ENCODE assay signal across 4 cellular contexts in the genomic region with DNA sequence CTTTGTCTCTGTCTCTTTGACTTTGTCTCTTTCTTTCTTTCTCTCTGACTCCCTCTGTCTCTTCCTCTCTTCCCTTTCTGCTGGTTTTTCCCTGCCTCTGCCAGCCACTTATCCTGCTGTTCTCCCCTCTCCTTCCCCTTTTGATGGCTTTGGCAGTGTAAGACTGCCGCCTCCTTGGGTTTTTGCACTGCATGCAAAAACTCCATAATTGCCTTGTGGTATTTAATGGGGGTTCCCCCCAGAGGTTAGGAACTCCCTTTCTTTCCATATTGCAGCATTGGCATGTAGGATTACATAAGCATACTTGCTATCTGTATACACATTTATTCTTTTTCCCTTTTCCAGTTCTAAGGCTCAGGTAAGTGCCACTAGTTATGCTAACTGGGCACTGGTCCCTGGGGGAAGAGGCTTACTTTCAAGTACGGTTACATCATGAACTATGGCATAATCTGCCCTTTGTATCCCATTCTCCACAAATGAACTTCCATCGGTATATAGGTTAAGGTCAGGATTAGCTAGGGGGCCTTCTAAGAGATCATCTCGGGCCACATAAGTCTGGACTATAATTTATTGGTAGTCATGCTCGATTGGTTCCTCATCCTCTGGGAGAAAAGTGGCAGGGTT. TPM values are rescaled to one million over a fixed set of nuclear protein-coding genes. Genes with fewer than 3 reads are reported as not detected.
"Had no signal": no experiment of that assay in that cellular context is flagged by ENCODE, and none has a peak within 500 bp of the region (broad histone marks: within the 10 kb centered on the region; RNA-seq: fewer than 3 reads in every experiment).

No MANE protein-coding gene starts in this region.

RNA-seq across cellular contexts. Expression of a gene that starts 20.3 kb away (rescaled TPM):
- total RNA-seq: activated T-cell treated with anti-CD3 and anti-CD28 coated beads, Interleukin-2, amount 50 U/mL, for 4 hours; epithelial cell of proximal tubule; fibroblast of lung; glomerular endothelial cell had no signal
- polyA plus RNA-seq: fibroblast of lung had no signal

RNA-seq across cellular contexts. Expression of a gene that starts 31.7 kb away (rescaled TPM):
- total RNA-seq: activated T-cell treated with anti-CD3 and anti-CD28 coated beads, Interleukin-2, amount 50 U/mL, for 4 hours; epithelial cell of proximal tubule had no signal
- polyA plus RNA-seq: fibroblast of lung had no signal
